In genomic region chr5:43643327-43643726, GRCh38 we compare ENCODE assay signal across 27 cellular contexts. TPM values are rescaled to one million over a fixed set of nuclear protein-coding genes. Genes with fewer than 3 reads are reported as not detected.
A peak's percentile ranks its signal among the peaks of the same experiment; 100 is the strongest.
DNase-seq lines count a peak whose midpoint lies in the region; ATAC-seq and TF ChIP-seq lines count a peak whose summit lies in the region.
"Had no signal": no experiment of that assay in that cellular context is flagged by ENCODE, and none has a peak within 500 bp of the region (broad histone marks: within the 10 kb centered on the region; RNA-seq: fewer than 3 reads in every experiment).

No MANE protein-coding gene starts in this region.

- H3K27ac ChIP-seq in SK-N-MC (0 out of 2 replicates have a peak overlapping the region, but pooled peaks have one; percentile 0), spleen (no peak overlapping the region)
- H3K27ac ChIP-seq: 22Rv1, adrenal gland, colonic mucosa, KMS-11 had no signal

- CTCF ChIA-PET in activated naive CD4-positive, alpha-beta T cell treated with anti-CD3 and anti-CD28 coated beads, Interleukin-2, amount 10 ng/mL, durations not matched to agents 7 days and 5 days (lab: Charles Lee), result no interaction called here

- peaks cover 32% of the 10 kb centered on the region for H3K36me3 Mint-ChIP-seq in activated naive CD4-positive, alpha-beta T cell treated with anti-CD3 and anti-CD28 coated beads, Interleukin-2, amount 10 ng/mL, durations not matched to agents 7 days and 5 days

- WGBS in spleen, 5 donors, result 93 to 100% (median 98%) methylated on average over 1 of the region's 1 CpG

- no peaks in the 10 kb centered on the region for H3K9me3 Mint-ChIP-seq in activated naive CD4-positive, alpha-beta T cell treated with anti-CD3 and anti-CD28 coated beads, Interleukin-2, amount 10 ng/mL, durations not matched to agents 7 days and 5 days
- H3K9me3 Mint-ChIP-seq: activated T-cell treated with anti-CD3 and anti-CD28 coated beads, Interleukin-2, amount 50 U/mL, for 4 hours; H9; neural crest cell had no signal

- no peaks in the 10 kb centered on the region for H3K9me3 ChIP-seq in SK-N-MC (ENCODE audit: low read depth, low read length)
- H3K9me3 ChIP-seq in spleen, result no peaks in the 10 kb centered on the region
- H3K9me3 ChIP-seq: adrenal gland, colonic mucosa had no signal

- peaks cover 16% of the 10 kb centered on the region for H3K36me3 ChIP-seq in SK-N-MC (ENCODE audit: insufficient read depth, low read length)
- H3K36me3 ChIP-seq in spleen, result peaks cover 0 to 63% (median 27%) of the 10 kb centered on the region in 6 donors
- H3K36me3 ChIP-seq: colonic mucosa had no signal

- no peak overlapping the region for H3K4me3 Mint-ChIP-seq in activated naive CD4-positive, alpha-beta T cell treated with anti-CD3 and anti-CD28 coated beads, Interleukin-2, amount 10 ng/mL, durations not matched to agents 7 days and 5 days
- H3K4me3 Mint-ChIP-seq: activated T-cell treated with anti-CD3 and anti-CD28 coated beads, Interleukin-2, amount 50 U/mL, for 4 hours; H9; neural crest cell had no signal

- TF ChIP-seq POLR2A in spleen (IDR thresholded peaks at IDR 0.05), result no peak

- TF ChIP-seq CTCF in choroid plexus epithelial cell (conservative IDR thresholded peaks at IDR 0.05; ENCODE audit: low read depth, low read length) (no peak), spleen (IDR thresholded peaks at IDR 0.05 in 8 of 11, conservative IDR thresholded peaks at IDR 0.05 in 3 of 11) (no peak)

- ATAC-seq in HG02852 (IDR thresholded peaks at IDR 0.05; ENCODE audit: unreplicated experiment) (no peak), HG03432 (IDR thresholded peaks at IDR 0.05; ENCODE audit: unreplicated experiment) (no peak)
- ATAC-seq: activated T-cell treated with anti-CD3 and anti-CD28 coated beads, Interleukin-2, amount 50 U/mL, for 4 hours; right cardiac atrium; SK-N-SH treated with all-trans-retinoic acid at 6 μM for 48 hours had no signal

- H3K27me3 ChIP-seq in spleen (replicated peaks in 1 of 7), result no peaks in the 10 kb centered on the region
- H3K27me3 ChIP-seq: adrenal gland, colonic mucosa had no signal

- no peak overlapping the region for H3K9ac ChIP-seq in SK-N-MC (ENCODE audit: insufficient read length)
- H3K9ac ChIP-seq: KMS-11 had no signal

- H3K27ac Mint-ChIP-seq in activated naive CD4-positive, alpha-beta T cell treated with anti-CD3 and anti-CD28 coated beads, Interleukin-2, amount 10 ng/mL, durations not matched to agents 7 days and 5 days, result peak overlapping the region; percentile 26
- H3K27ac Mint-ChIP-seq: H9 had no signal

- no peaks in the 10 kb centered on the region for H3K27me3 Mint-ChIP-seq in activated naive CD4-positive, alpha-beta T cell treated with anti-CD3 and anti-CD28 coated beads, Interleukin-2, amount 10 ng/mL, durations not matched to agents 7 days and 5 days

- no peak overlapping the region for H3K4me3 ChIP-seq in SK-N-MC
- no peak overlapping the region for H3K4me3 ChIP-seq in choroid plexus epithelial cell (ENCODE audit: low read depth, low read length)
- no peak overlapping the region for H3K4me3 ChIP-seq in spleen
- H3K4me3 ChIP-seq: adrenal gland, colonic mucosa had no signal

- peaks cover 0 to 4% (median 0%) of the 10 kb centered on the region in 6 donors for H3K4me1 ChIP-seq in spleen
- H3K4me1 ChIP-seq: colonic mucosa had no signal

- no peak for DNase-seq in activated naive CD4-positive, alpha-beta T cell treated with anti-CD3 and anti-CD28 coated beads, Interleukin-2, amount 10 ng/mL, durations not matched to agents 7 days and 5 days
- no peak for DNase-seq in activated naive CD4-positive, alpha-beta T cell treated with Interleukin-2 at 50 U/mL for 16 hours
- no peak for DNase-seq in SK-N-MC (ENCODE audit: low read depth, low spot score)
- DNase-seq in choroid plexus epithelial cell (ENCODE audit: low read depth), result peak; percentile 38
- no peak for DNase-seq in spleen
- no peak for DNase-seq in DMS53 treated with DMSO at 0.1 percent for 48 hours (lab: John Stamatoyannopoulos, UW; ENCODE audit: unreplicated experiment)
- DNase-seq: activated gamma-delta T cell treated with Interleukin-2 at 50 U/mL for 16 hours; activated T-cell treated with anti-CD3 and anti-CD28 coated beads, Interleukin-2, amount 50 U/mL, for 4 hours; adrenal gland; colonic mucosa; effector CD4-positive, alpha-beta T cell; H9; NCI-H1417 treated with DMSO at 0.1 percent for 48 hours; NCI-H2029 treated with DMSO at 0.1 percent for 48 hours; NCI-H526; NK-92 treated with Interleukin-12 subunit alpha and Interleukin-12 subunit beta, amount 100 ng/mL, for 24 hours; right cardiac atrium; stimulated activated CD4-positive, alpha-beta T cell treated with anti-CD3 and anti-CD28 coated beads, Interleukin-12 subunit alpha, Interleukin-12 subunit beta, amount 100 ng/mL, for 4 hours; stimulated activated CD4-positive, alpha-beta T cell treated with anti-CD3 and anti-CD28 coated beads, Interleukin-2, amount 100 ng/mL, for 48 hours; T-helper 2 cell; trophoblast cell had no signal

- no peaks in the 10 kb centered on the region for H3K4me1 Mint-ChIP-seq in activated naive CD4-positive, alpha-beta T cell treated with anti-CD3 and anti-CD28 coated beads, Interleukin-2, amount 10 ng/mL, durations not matched to agents 7 days and 5 days
- H3K4me1 Mint-ChIP-seq: neural crest cell had no signal

- intact Hi-C loops in spleen (cut with DNase I; ENCODE audit: low total_unique reads), result no loop called here

RNA-seq across cellular contexts. Expression of gene NNT, which starts 40.3 kb away (rescaled TPM):
- total RNA-seq in spleen, result 10 to 100 TPM; 40.2 to 70.9 (median 59.8) TPM
- 10 to 100 TPM in 2 of 3 donors, 1 to 10 TPM in 1; 9.7 to 15.4 (median 14.3) TPM for polyA plus RNA-seq in spleen
